In genomic region chr2:9236867-9237266, GRCh38 we compare ENCODE assay signal across 12 cellular contexts. TPM values are rescaled to one million over a fixed set of nuclear protein-coding genes. Genes with fewer than 3 reads are reported as not detected.
DNase-seq lines count a peak whose midpoint lies in the region; ATAC-seq and TF ChIP-seq lines count a peak whose summit lies in the region.
"Had no signal": no experiment of that assay in that cellular context is flagged by ENCODE, and none has a peak within 500 bp of the region (broad histone marks: within the 10 kb centered on the region; RNA-seq: fewer than 3 reads in every experiment).

No MANE protein-coding gene starts in this region.

- intact Hi-C loops in A673 (cut with micrococcal nuclease; ENCODE audit: unreplicated experiment) = no loop called here
- intact Hi-C loops in posterior vena cava (cut with DNase I) = no loop called here
- intact Hi-C loops in CD4-positive, alpha-beta memory T cell (cut with micrococcal nuclease) = no loop called here

- H3K9me3 Mint-ChIP-seq in brain = peaks cover 0 to 3% (median 0%) of the 10 kb centered on the region in 5 experiments
- no peaks in the 10 kb centered on the region for H3K9me3 Mint-ChIP-seq in CD4-positive, alpha-beta memory T cell

- H3K4me1 Mint-ChIP-seq in brain = peaks cover 91% of the 10 kb centered on the region
- peaks cover 0 to 3% (median 0%) of the 10 kb centered on the region in 4 donors for H3K4me1 Mint-ChIP-seq in CD4-positive, alpha-beta memory T cell

- no peak for TF ChIP-seq CTCF in A673 (conservative IDR thresholded peaks at IDR 0.05; ENCODE audit: low read depth, low read length)
- TF ChIP-seq CTCF in brain (conservative IDR thresholded peaks at IDR 0.05) = no peak
- no peak for TF ChIP-seq CTCF in right atrium auricular region (IDR thresholded peaks at IDR 0.05)
- TF ChIP-seq CTCF in GM10248 (IDR thresholded peaks at IDR 0.05; ENCODE audit: control extremely low read depth, extremely low read depth, low read depth, missing control alignments) = no peak

- no peak for ATAC-seq in HG03108 (IDR thresholded peaks at IDR 0.05; ENCODE audit: unreplicated experiment)
- ATAC-seq: A549 had no signal

- H3K36me3 ChIP-seq in A673 (ENCODE audit: insufficient read depth, low read length, poor library complexity, severe bottlenecking) (no peaks in the 10 kb centered on the region), right atrium auricular region (no peaks in the 10 kb centered on the region)
- H3K36me3 ChIP-seq in CD4-positive, alpha-beta memory T cell (ENCODE audit: insufficient read depth, low read length) = no peaks in the 10 kb centered on the region

- peak overlapping the region in 2 of 5 experiments; percentile 16 to 17 for H3K4me3 Mint-ChIP-seq in brain
- no peak overlapping the region for H3K4me3 Mint-ChIP-seq in CD4-positive, alpha-beta memory T cell

- H3K27me3 ChIP-seq in A673 (replicated peaks; ENCODE audit: insufficient read depth, low read depth, low read length, poor library complexity) = no peaks in the 10 kb centered on the region
- H3K27me3 ChIP-seq in right atrium auricular region = no peaks in the 10 kb centered on the region
- no peaks in the 10 kb centered on the region for H3K27me3 ChIP-seq in CD4-positive, alpha-beta memory T cell (ENCODE audit: insufficient read depth, low read length)

- no peak for DNase-seq in A673 (ENCODE audit: low spot score)
- DNase-seq in right atrium auricular region (ENCODE audit: low spot score) = no peak
- peak; percentile 78 for DNase-seq in posterior vena cava (ENCODE audit: low spot score)
- DNase-seq in dermis blood vessel endothelial cell = no peak
- no peak for DNase-seq in CD4-positive, alpha-beta memory T cell
- no peak for DNase-seq in GM10248 (ENCODE audit: extremely low spot score)
- DNase-seq: foreskin fibroblast; NCI-H2107; NK-92 treated with Interleukin-12 subunit alpha and Interleukin-12 subunit beta, amount 100 ng/mL, for 24 hours had no signal

- no TSS peak for BruUV-seq in A673 (replicated peaks; lab: Mats Ljungman, UMichigan)

- H3K27ac Mint-ChIP-seq in brain = peak overlapping the region; percentile 7 to 87 (median 15)
- H3K27ac Mint-ChIP-seq in CD4-positive, alpha-beta memory T cell = no peak overlapping the region

- H3K27ac ChIP-seq in A673 (ENCODE audit: low read depth, low read length, poor library complexity, severe bottlenecking) (peak overlapping the region; percentile 32), right atrium auricular region (peak overlapping the region; percentile 54 to 64)
- no peak overlapping the region for H3K27ac ChIP-seq in CD4-positive, alpha-beta memory T cell (ENCODE audit: low read depth, low read length)

- H3K4me3 ChIP-seq in A673 (ENCODE audit: low read depth, low read length, poor library complexity, severe bottlenecking) = no peak overlapping the region
- H3K4me3 ChIP-seq in right atrium auricular region = no peak overlapping the region
- H3K4me3 ChIP-seq in CD4-positive, alpha-beta memory T cell (ENCODE audit: low read length in 2 of 2) = no peak overlapping the region
- H3K4me3 ChIP-seq: A549 had no signal

- POLR2A ChIA-PET in A673 (lab: Charles Lee; ENCODE audit: low non-redundant PET) (no interaction called here), GM10248 (lab: Yijun Ruan, JAX) (no interaction called here)
- POLR2A ChIA-PET in CD4-positive, alpha-beta memory T cell (lab: Charles Lee; ENCODE audit: partially characterized antibody) = no interaction called here

- H3K4me1 ChIP-seq in A673 (ENCODE audit: insufficient read depth, low read length, poor library complexity, severe bottlenecking) = peaks cover 67% of the 10 kb centered on the region
- H3K4me1 ChIP-seq in right atrium auricular region = peaks cover 0 to 84% of the 10 kb centered on the region in 2 donors
- H3K4me1 ChIP-seq in CD4-positive, alpha-beta memory T cell (ENCODE audit: insufficient read depth, low read length) = no peaks in the 10 kb centered on the region

- H3K27me3 Mint-ChIP-seq in brain = no peaks in the 10 kb centered on the region
- H3K27me3 Mint-ChIP-seq in CD4-positive, alpha-beta memory T cell = peaks cover 15 to 23% of the 10 kb centered on the region in 2 donors

- peaks cover 9% of the 10 kb centered on the region for H3K36me3 Mint-ChIP-seq in brain
- no peaks in the 10 kb centered on the region for H3K36me3 Mint-ChIP-seq in CD4-positive, alpha-beta memory T cell

- H3K9me3 ChIP-seq in A673 (ENCODE audit: low read depth, low read length, poor library complexity, severe bottlenecking) (no peaks in the 10 kb centered on the region), right atrium auricular region (no peaks in the 10 kb centered on the region)
- H3K9me3 ChIP-seq in CD4-positive, alpha-beta memory T cell (ENCODE audit: control insufficient read depth in 1 of 2, low read length in 2 of 2) = no peaks in the 10 kb centered on the region
- H3K9me3 ChIP-seq: A549 had no signal

- CTCF ChIA-PET in A673 (lab: Charles Lee) (no interaction called here), GM10248 (lab: Yijun Ruan, JAX) (interaction anchor here (0.8 kb wide), 1 partner anchor 12 kb away, joined by 4 read pairs; no protein-coding TSS in a partner anchor)
- CTCF ChIA-PET in CD4-positive, alpha-beta memory T cell (lab: Charles Lee; ENCODE audit: partially characterized antibody) = no interaction called here

RNA-seq across cellular contexts. Expression of gene ASAP2, which starts 30.3 kb away (rescaled TPM):
- total RNA-seq in A673 (2021) = 45.1 and 46.8 TPM in 2 replicates
- polyA plus RNA-seq in brain (ENCODE audit: insufficient read depth, low read depth, low replicate concordance) = 7.0 TPM
- total RNA-seq in right atrium auricular region = 10 to 100 TPM; 13.2 to 20.3 TPM
- total RNA-seq in posterior vena cava = 10 to 100 TPM; 28.1 to 31.3 TPM
- total RNA-seq in dermis blood vessel endothelial cell = 58.0 and 59.6 TPM in 2 replicates
- not detected for total RNA-seq in CD4-positive, alpha-beta memory T cell
- polyA plus RNA-seq in CD4-positive, alpha-beta memory T cell = not detected

Comparison
In these comparisons a context has a peak if more than half of its experiments do, and no peak if none do; other contexts are left out.
1. H3K27ac Mint-ChIP-seq: peak in brain (5 of 5); none in CD4-positive, alpha-beta memory T cell (0 of 7).
2. RNA of gene ASAP2, which starts 30.3 kb away (total RNA-seq): 58.0 to 59.6 TPM in dermis blood vessel endothelial cell, 45.1 to 46.8 TPM in A673, 28.1 to 31.3 TPM in posterior vena cava and 13.2 to 20.3 TPM in right atrium auricular region; not detected in CD4-positive, alpha-beta memory T cell; every median in the first group is over 10 times any median in the second.